In the genomic region with DNA sequence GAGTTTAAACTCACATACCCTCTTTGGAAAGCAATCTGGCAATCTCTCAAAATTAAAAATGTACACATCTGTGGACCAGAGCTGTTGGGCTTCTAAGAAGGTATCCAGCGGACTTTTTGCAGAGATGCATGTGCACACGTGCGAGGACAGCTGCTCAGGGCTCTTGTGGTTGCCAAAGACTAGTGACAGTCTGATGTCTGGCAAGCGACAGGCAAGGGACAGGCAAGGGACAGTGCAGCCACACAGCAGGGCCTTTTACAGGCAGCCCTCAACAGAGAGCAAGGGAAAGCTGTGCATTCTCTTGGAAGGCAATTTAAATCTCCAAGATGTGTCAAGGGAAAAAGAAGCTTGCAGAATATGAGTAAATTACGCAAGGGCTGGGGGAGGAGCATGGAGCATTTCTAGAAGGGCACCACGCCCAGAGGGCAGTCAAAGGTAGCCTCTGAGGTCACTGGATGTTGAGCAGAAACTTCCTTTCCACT, we compare ENCODE assay signal across 12 cellular contexts. TPM values are rescaled to one million over a fixed set of nuclear protein-coding genes. Genes with fewer than 3 reads are reported as not detected.
DNase-seq lines count a peak whose midpoint lies in the region; ATAC-seq, FAIRE-seq and TF ChIP-seq lines count a peak whose summit lies in the region.
"Had no signal": no experiment of that assay in that cellular context is flagged by ENCODE, and none has a peak within 500 bp of the region (broad histone marks: within the 10 kb centered on the region; RNA-seq: fewer than 3 reads in every experiment).

No MANE protein-coding gene starts in this region.

- H3K27me3 ChIP-seq in astrocyte (ENCODE audit: insufficient read depth, low read length) = no peaks in the 10 kb centered on the region
- H3K27me3 ChIP-seq in hepatocyte = no peaks in the 10 kb centered on the region
- H3K27me3 ChIP-seq in spleen (replicated peaks in 1 of 7) = peaks cover 0 to 24% (median 0%) of the 10 kb centered on the region in 7 donors

- H3K27ac Mint-ChIP-seq in astrocyte (ENCODE audit: unreplicated experiment) = no peak overlapping the region
- H3K27ac Mint-ChIP-seq in activated T-cell treated with anti-CD3 and anti-CD28 coated beads, Interleukin-2, amount 50 U/mL, for 72 hours = no peak overlapping the region
- H3K27ac Mint-ChIP-seq: activated naive CD4-positive, alpha-beta T cell treated with anti-CD3 and anti-CD28 coated beads, Interleukin-2, amount 50 U/mL, for 24 hours; type B pancreatic cell had no signal

- intact Hi-C loops in spleen (cut with DNase I; ENCODE audit: low total_unique reads) = no loop called here

- H2AFZ ChIP-seq in astrocyte (ENCODE audit: low read depth, low read length) (no peak overlapping the region), hepatocyte (no peak overlapping the region)

- peaks cover 6% of the 10 kb centered on the region for H3K27me3 Mint-ChIP-seq in astrocyte (ENCODE audit: low read depth, unreplicated experiment)
- peaks cover 21% of the 10 kb centered on the region for H3K27me3 Mint-ChIP-seq in activated T-cell treated with anti-CD3 and anti-CD28 coated beads, Interleukin-2, amount 50 U/mL, for 72 hours (ENCODE audit: low read depth)
- H3K27me3 Mint-ChIP-seq: activated naive CD4-positive, alpha-beta T cell treated with anti-CD3 and anti-CD28 coated beads, Interleukin-2, amount 50 U/mL, for 24 hours had no signal

- H3K4me2 ChIP-seq in astrocyte (ENCODE audit: low read length) (peak overlapping the region; percentile 79), hepatocyte (no peak overlapping the region)

- TF ChIP-seq CTCF in astrocyte (IDR thresholded peaks at IDR 0.05; ENCODE audit: insufficient read depth, low read depth, low read length) (no peak), hepatocyte (IDR thresholded peaks at IDR 0.05; ENCODE audit: poor library complexity) (no peak), spleen (IDR thresholded peaks at IDR 0.05 in 8 of 11, conservative IDR thresholded peaks at IDR 0.05 in 3 of 11) (no peak)

- peaks cover 24% of the 10 kb centered on the region for H3K4me1 Mint-ChIP-seq in astrocyte (ENCODE audit: low read depth, unreplicated experiment)
- H3K4me1 Mint-ChIP-seq in activated T-cell treated with anti-CD3 and anti-CD28 coated beads, Interleukin-2, amount 50 U/mL, for 72 hours (ENCODE audit: low read depth) = no peaks in the 10 kb centered on the region
- H3K4me1 Mint-ChIP-seq: activated naive CD4-positive, alpha-beta T cell treated with anti-CD3 and anti-CD28 coated beads, Interleukin-2, amount 50 U/mL, for 24 hours had no signal

- peaks cover 40% of the 10 kb centered on the region for H3K4me1 ChIP-seq in astrocyte (ENCODE audit: insufficient read depth, low read length)
- H3K4me1 ChIP-seq in hepatocyte (ENCODE audit: insufficient read depth) = peaks cover 5% of the 10 kb centered on the region
- no peaks in the 10 kb centered on the region for H3K4me1 ChIP-seq in spleen

- H3K27ac ChIP-seq in astrocyte (ENCODE audit: low read depth, low read length) = peak overlapping the region; percentile 74
- H3K27ac ChIP-seq in hepatocyte = no peak overlapping the region
- H3K27ac ChIP-seq in spleen = no peak overlapping the region
- H3K27ac ChIP-seq: 22Rv1 had no signal

- WGBS in hepatocyte (ENCODE audit: low lambda C conversion rate, missing lambda C conversion rate) = 65% methylated on average over 6 of the region's 6 CpGs
- WGBS in spleen, 5 donors = 64 to 72% (median 68%) methylated on average over 6 of the region's 6 CpGs

- ATAC-seq in activated T-cell treated with anti-CD3 and anti-CD28 coated beads, Interleukin-2, amount 50 U/mL, for 72 hours (replicated peaks in 1 of 2) = no peak
- ATAC-seq in HG02970 (IDR thresholded peaks at IDR 0.05; ENCODE audit: low FRiP score, unreplicated experiment) = no peak

- no peak for FAIRE-seq in astrocyte (lab: Jason Lieb, UNC)

- H3K9ac ChIP-seq in astrocyte (ENCODE audit: low read length) = peak overlapping the region; percentile 64

- H3K36me3 ChIP-seq in astrocyte (ENCODE audit: insufficient read depth, low read length) (no peaks in the 10 kb centered on the region), hepatocyte (replicated peaks; ENCODE audit: insufficient read depth, low read depth) (no peaks in the 10 kb centered on the region), spleen (no peaks in the 10 kb centered on the region)

- no peak overlapping the region for H3K4me3 Mint-ChIP-seq in astrocyte (ENCODE audit: unreplicated experiment)
- no peak overlapping the region for H3K4me3 Mint-ChIP-seq in activated T-cell treated with anti-CD3 and anti-CD28 coated beads, Interleukin-2, amount 50 U/mL, for 72 hours
- H3K4me3 Mint-ChIP-seq: activated naive CD4-positive, alpha-beta T cell treated with anti-CD3 and anti-CD28 coated beads, Interleukin-2, amount 50 U/mL, for 24 hours; type B pancreatic cell had no signal

- H3K9me3 ChIP-seq in astrocyte (ENCODE audit: insufficient read depth, low read depth, low read length) (no peaks in the 10 kb centered on the region), hepatocyte (ENCODE audit: low read depth) (no peaks in the 10 kb centered on the region), spleen (no peaks in the 10 kb centered on the region)

- H3K4me3 ChIP-seq in astrocyte (ENCODE audit: insufficient read depth, low read depth, low read length) = no peak overlapping the region
- H3K4me3 ChIP-seq in hepatocyte = no peak overlapping the region
- H3K4me3 ChIP-seq in spleen = no peak overlapping the region

- H3K9me3 Mint-ChIP-seq in astrocyte (ENCODE audit: unreplicated experiment) = no peaks in the 10 kb centered on the region
- no peaks in the 10 kb centered on the region for H3K9me3 Mint-ChIP-seq in activated T-cell treated with anti-CD3 and anti-CD28 coated beads, Interleukin-2, amount 50 U/mL, for 72 hours
- H3K9me3 Mint-ChIP-seq: activated naive CD4-positive, alpha-beta T cell treated with anti-CD3 and anti-CD28 coated beads, Interleukin-2, amount 50 U/mL, for 24 hours; type B pancreatic cell had no signal

- peak; percentile 60 for DNase-seq in DMS 273 (lab: John Stamatoyannopoulos, UW; ENCODE audit: unreplicated experiment)
- DNase-seq in DMS 273 treated with DMSO at 0.1 percent for 48 hours (lab: John Stamatoyannopoulos, UW) = no peak
- DNase-seq in astrocyte (ENCODE audit: low read depth) = peak; percentile 30
- DNase-seq in hepatocyte (ENCODE audit: low spot score) = peak; percentile 60
- DNase-seq in spleen = peak; percentile 33
- DNase-seq in activated T-cell treated with anti-CD3 and anti-CD28 coated beads, Interleukin-2, amount 50 U/mL, for 72 hours = no peak
- DNase-seq in NCI-H1105 (lab: John Stamatoyannopoulos, UW) = no peak
- DNase-seq: KBM-7 had no signal

- H3K79me2 ChIP-seq in astrocyte (ENCODE audit: insufficient read depth, low read length) (peaks cover 78% of the 10 kb centered on the region), hepatocyte (no peaks in the 10 kb centered on the region)

- H4K20me1 ChIP-seq in astrocyte (ENCODE audit: insufficient read depth, low read length) = peaks cover 70% of the 10 kb centered on the region
- no peaks in the 10 kb centered on the region for H4K20me1 ChIP-seq in hepatocyte (ENCODE audit: insufficient read depth, poor library complexity, severe bottlenecking)

- H3K9me2 ChIP-seq in hepatocyte (replicated peaks; ENCODE audit: insufficient read depth) = no peaks in the 10 kb centered on the region

- peaks cover 2% of the 10 kb centered on the region for H3K36me3 Mint-ChIP-seq in astrocyte (ENCODE audit: low read depth, unreplicated experiment)
- no peaks in the 10 kb centered on the region for H3K36me3 Mint-ChIP-seq in activated T-cell treated with anti-CD3 and anti-CD28 coated beads, Interleukin-2, amount 50 U/mL, for 72 hours (ENCODE audit: insufficient read depth in 2 of 2)
- H3K36me3 Mint-ChIP-seq: activated naive CD4-positive, alpha-beta T cell treated with anti-CD3 and anti-CD28 coated beads, Interleukin-2, amount 50 U/mL, for 24 hours; type B pancreatic cell had no signal

- TF ChIP-seq POLR2A in spleen (IDR thresholded peaks at IDR 0.05) = no peak

RNA-seq across cellular contexts. Expression of a gene that starts 9.2 kb away (rescaled TPM):
- total RNA-seq in astrocyte = 14.6 and 19.0 TPM in 2 replicates
- 15.9 and 25.0 TPM in 2 replicates for total RNA-seq in hepatocyte
- polyA plus RNA-seq in hepatocyte = 44.6 and 46.6 TPM in 2 replicates
- total RNA-seq in spleen = 1 to 10 TPM; 1.2 to 4.7 (median 2.0) TPM
- polyA plus RNA-seq in spleen = 1 to 10 TPM; 1.2 to 1.5 (median 1.5) TPM
- under 1 TPM; 0.39 to 0.70 TPM for total RNA-seq in activated T-cell treated with anti-CD3 and anti-CD28 coated beads, Interleukin-2, amount 50 U/mL, for 72 hours

RNA-seq across cellular contexts. Expression of a gene that starts 52.0 kb away (rescaled TPM):
- total RNA-seq in astrocyte = 31.6 and 34.0 TPM in 2 replicates
- 31.3 and 39.1 TPM in 2 replicates for total RNA-seq in hepatocyte
- 17.5 and 17.8 TPM in 2 replicates for polyA plus RNA-seq in hepatocyte
- total RNA-seq in spleen = 10 to 100 TPM; 30.7 to 38.5 (median 33.4) TPM
- 10 to 100 TPM in 2 of 3 donors, 1 to 10 TPM in 1; 8.9 to 13.9 (median 10.3) TPM for polyA plus RNA-seq in spleen
- 10 to 100 TPM; 39.7 to 50.3 TPM for total RNA-seq in activated T-cell treated with anti-CD3 and anti-CD28 coated beads, Interleukin-2, amount 50 U/mL, for 72 hours

Comparison
In these comparisons a context has a peak if more than half of its experiments do, and no peak if none do; other contexts are left out.
1. DNase-seq: peak in DMS 273 (single experiment), astrocyte (single experiment), hepatocyte (single experiment) and spleen (single experiment); none in DMS 273 treated with DMSO at 0.1 percent for 48 hours (single experiment), activated T-cell treated with anti-CD3 and anti-CD28 coated beads, Interleukin-2, amount 50 U/mL, for 72 hours (0 of 2) and NCI-H1105 (single experiment).